ENCODE assay signal across 24 cellular contexts in the genomic region with DNA sequence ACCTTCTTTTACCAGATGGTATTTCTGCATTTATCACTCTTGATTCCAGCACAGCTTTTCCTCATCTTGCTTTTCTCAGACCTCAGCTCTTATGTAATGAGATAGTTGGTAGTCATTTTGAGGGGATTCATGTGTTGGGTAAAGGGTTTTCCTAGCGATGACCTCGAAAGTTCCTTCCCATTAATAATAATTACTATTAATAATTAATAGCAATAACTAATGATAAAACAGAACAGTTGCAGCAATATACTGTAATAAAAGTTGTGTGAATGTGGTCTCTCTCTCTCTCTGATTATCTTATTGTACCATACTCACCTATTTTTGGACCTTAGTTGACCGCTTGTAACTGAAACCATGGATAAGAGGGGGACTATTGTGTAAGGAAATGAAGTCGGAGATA.
"Had no signal": no experiment of that assay in that cellular context is flagged by ENCODE, and none has a peak within 500 bp of the region (broad histone marks: within the 10 kb centered on the region; RNA-seq: fewer than 3 reads in every experiment).

No MANE protein-coding gene starts in this region.

- H3K4me3 ChIP-seq: dorsolateral prefrontal cortex, neural progenitor cell, ovary, psoas muscle, sigmoid colon, spleen, testis, tibial nerve, upper lobe of left lung had no signal

- H3K27ac ChIP-seq: dorsolateral prefrontal cortex, neural progenitor cell, ovary, psoas muscle, testis, tibial nerve had no signal

- H3K9me3 ChIP-seq: ovary, psoas muscle, sigmoid colon, spleen, testis, tibial nerve, upper lobe of left lung had no signal

- H3K27me3 ChIP-seq: dorsolateral prefrontal cortex, neural progenitor cell, ovary, sigmoid colon, spleen, testis, tibial nerve, upper lobe of left lung had no signal

- ATAC-seq: naive thymus-derived CD4-positive, alpha-beta T cell; psoas muscle; right cardiac atrium; stimulated activated memory B cell treated with anti-CD40 and anti-IgM and Interleukin-4, amounts not matched to agents 10 μg/mL and 1 μg/mL and 100 μg/mL, for 72 hours; stimulated activated naive CD8-positive, alpha-beta T cell treated with anti-CD3 and anti-CD28 coated beads, Interleukin-15, Interleukin-2, amounts not matched to agents 100 U/mL and 50 U/mL, for 24 hours had no signal

- DNase-seq: cortex of kidney; dorsolateral prefrontal cortex; effector CD4-positive, alpha-beta T cell; hypothalamus; immature natural killer cell; islet precursor cell; kidney glomerular epithelial cell; mesendoderm; midbrain; naive thymus-derived CD4-positive, alpha-beta T cell; ovary; posterior cingulate gyrus; psoas muscle; right cardiac atrium; sigmoid colon; spleen; stimulated activated CD4-positive, alpha-beta T cell treated with anti-CD3 and anti-CD28 coated beads, Interleukin-4, amount 100 ng/mL, for 4 hours; stimulated activated naive CD8-positive, alpha-beta T cell treated with anti-CD3 and anti-CD28 coated beads, Interleukin-15, Interleukin-2, amounts not matched to agents 100 U/mL and 50 U/mL, for 24 hours; substantia nigra; testis; upper lobe of left lung had no signal

- H3K36me3 ChIP-seq: neural progenitor cell, ovary, sigmoid colon, tibial nerve, upper lobe of left lung had no signal

- H2AFZ ChIP-seq: neural progenitor cell had no signal

- H3K4me2 ChIP-seq: neural progenitor cell had no signal

- H3K9ac ChIP-seq: neural progenitor cell had no signal
